In genomic region chr15:80404057-80404718, GRCh38 we compare ENCODE assay signal across 8 cellular contexts. TPM values are rescaled to one million over a fixed set of nuclear protein-coding genes. Genes with fewer than 3 reads are reported as not detected.
DNase-seq lines count a peak whose midpoint lies in the region; ATAC-seq and TF ChIP-seq lines count a peak whose summit lies in the region.

Gene ARNT2, plus strand, starts transcription at chr15:80404382. Its CDS starts 134 bp downstream, at chr15:80404516.

- H3K9ac ChIP-seq in subcutaneous abdominal adipose tissue (ENCODE audit: low read length in 5 of 5) = no peak within 1 kb of the TSS

- TF ChIP-seq CTCF in Caco-2 (IDR thresholded peaks at IDR 0.05; ENCODE audit: insufficient read depth in 1 of 2, low read depth in 1 of 2, low read length in 1 of 2, severe bottlenecking in 1 of 2, unreplicated experiment in 1 of 2) (no peak), kidney epithelial cell (IDR thresholded peaks at IDR 0.05; ENCODE audit: insufficient read depth, low read length, poor library complexity, severe bottlenecking) (no peak)

- DNase-seq in Caco-2 (peak in 1 of 2 experiments; percentile 12), LoVo (ENCODE audit: low spot score) (peak; percentile 54), T47D (ENCODE audit: low read depth in 1 of 2, low spot score in 1 of 2) (peak; percentile 26 to 37), kidney epithelial cell (ENCODE audit: low read depth) (no peak), NCI-H2029 (lab: John Stamatoyannopoulos, UW) (no peak)

- H3K4me1 Mint-ChIP-seq in Caco-2 (ENCODE audit: low read depth, unreplicated experiment) = no peaks in the 10 kb centered on the region

- intact Hi-C loops in Caco-2 (cut with micrococcal nuclease; ENCODE audit: unreplicated experiment) = no loop called here

- peak within 1 kb of the TSS; percentile 54 for H3K4me3 Mint-ChIP-seq in Caco-2 (ENCODE audit: unreplicated experiment)

- H3K4me3 ChIP-seq in Caco-2 (ENCODE audit: low read depth, low read length) = peak within 1 kb of the TSS; percentile 28
- peak within 1 kb of the TSS; percentile 62 for H3K4me3 ChIP-seq in kidney epithelial cell (ENCODE audit: low read depth, low read length)
- H3K4me3 ChIP-seq in subcutaneous abdominal adipose tissue (ENCODE audit: low read depth in 1 of 5, low read length in 5 of 5) = peak within 1 kb of the TSS in 4 of 5 donors; percentile 17 to 59 (median 41)

- peaks cover 3% of the 10 kb centered on the region for H3K27me3 ChIP-seq in Caco-2 (replicated peaks; ENCODE audit: control insufficient read depth, insufficient read depth, low read length)
- no peaks in the 10 kb centered on the region for H3K27me3 ChIP-seq in kidney epithelial cell (ENCODE audit: control insufficient read depth, insufficient read depth, low read length)
- H3K27me3 ChIP-seq in subcutaneous abdominal adipose tissue (ENCODE audit: control insufficient read depth in 5 of 5, insufficient read depth in 4 of 5, low read length in 5 of 5) = peaks cover 23 to 49% (median 36%) of the 10 kb centered on the region in 5 donors

- in situ Hi-C loops in T47D (cut with HindIII; ENCODE audit: low pct_unique_long_range_greater_than_20kb, low sequenced_read_pairs) = no loop called here

- H3K27me3 Mint-ChIP-seq in Caco-2 (ENCODE audit: insufficient read depth, unreplicated experiment) = peaks cover 39% of the 10 kb centered on the region

- CTCF ChIA-PET in Caco-2 (lab: Charles Lee) = no interaction called here

- no TSS peak for BruUV-seq in Caco-2 (replicated peaks; lab: Mats Ljungman, UMichigan)

- no peaks in the 10 kb centered on the region for H3K9me3 Mint-ChIP-seq in Caco-2 (ENCODE audit: unreplicated experiment)

- ATAC-seq in GM18858 (IDR thresholded peaks at IDR 0.05; ENCODE audit: unreplicated experiment) = no peak
- ATAC-seq in GM19035 (IDR thresholded peaks at IDR 0.05; ENCODE audit: unreplicated experiment) = no peak

- no peaks in the 10 kb centered on the region for H3K36me3 Mint-ChIP-seq in Caco-2 (ENCODE audit: insufficient read depth, unreplicated experiment)

- H3K4me1 ChIP-seq in Caco-2 (no peaks in the 10 kb centered on the region), subcutaneous abdominal adipose tissue (ENCODE audit: control insufficient read depth in 5 of 5, insufficient read depth in 5 of 5, low read length in 5 of 5) (peaks cover 0 to 13% (median 7%) of the 10 kb centered on the region in 5 donors)

- no peaks in the 10 kb centered on the region for H3K9me3 ChIP-seq in Caco-2
- no peaks in the 10 kb centered on the region for H3K9me3 ChIP-seq in subcutaneous abdominal adipose tissue (ENCODE audit: control insufficient read depth in 5 of 5, low read length in 5 of 5)

- H3K27ac Mint-ChIP-seq in Caco-2 (ENCODE audit: unreplicated experiment) = no peak within 1 kb of the TSS

- POLR2A ChIA-PET in Caco-2 (lab: Charles Lee) = no interaction called here

- H3K36me3 ChIP-seq in Caco-2 (ENCODE audit: control insufficient read depth, insufficient read depth, low read length) (no peaks in the 10 kb centered on the region), kidney epithelial cell (ENCODE audit: control insufficient read depth, insufficient read depth, low read length) (no peaks in the 10 kb centered on the region), subcutaneous abdominal adipose tissue (ENCODE audit: control insufficient read depth in 5 of 5, insufficient read depth in 5 of 5, low read length in 5 of 5) (no peaks in the 10 kb centered on the region)

- no peak within 1 kb of the TSS for H3K27ac ChIP-seq in subcutaneous abdominal adipose tissue (ENCODE audit: low read depth, low read length)

RNA-seq across cellular contexts. Expression of gene ARNT2, which starts in this region (rescaled TPM):
- total RNA-seq in Caco-2 (2022) (0.07 and 0.23 TPM in 2 replicates), kidney epithelial cell (21.6 and 22.9 TPM in 2 replicates)

Comparison
In these comparisons a context has a peak if more than half of its experiments do, and no peak if none do; other contexts are left out.
1. RNA of gene ARNT2 (total RNA-seq): 21.6 to 22.9 TPM in kidney epithelial cell; 0.07 to 0.23 TPM in Caco-2; every median in the first group is over 10 times any median in the second.
2. DNase-seq: peak in LoVo (single experiment) and T47D (2 of 2); none in kidney epithelial cell (single experiment) and NCI-H2029 (single experiment).
3. Peak in every context shown above with its lines, with median percentiles within 50 percentile points of each other: H3K4me3 ChIP-seq.